ENCODE assay signal across 8 cellular contexts in the genomic region with DNA sequence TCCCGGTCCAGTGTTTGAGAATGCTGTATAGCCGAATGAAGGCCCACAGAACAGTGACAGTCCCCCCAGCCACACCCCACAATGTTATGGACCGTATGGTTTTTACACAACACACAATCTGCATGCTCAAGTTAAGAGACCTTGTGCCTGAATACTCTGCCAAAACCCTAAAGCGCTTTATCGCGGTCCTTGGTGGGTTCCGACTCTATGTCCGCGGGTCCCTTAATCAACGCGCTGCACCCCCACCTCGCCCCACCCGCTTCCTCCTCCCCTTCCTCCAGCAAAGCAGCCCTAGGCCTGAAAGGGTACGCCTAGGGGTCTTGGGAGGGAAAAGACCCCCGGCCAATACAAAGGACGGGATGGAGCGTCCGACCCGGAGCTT. TPM values are rescaled to one million over a fixed set of nuclear protein-coding genes. Genes with fewer than 3 reads are reported as not detected.
DNase-seq lines count a peak whose midpoint lies in the region; ATAC-seq, FAIRE-seq and TF ChIP-seq lines count a peak whose summit lies in the region.

No MANE protein-coding gene starts in this region.

- POLR2A ChIA-PET in Panc1 (lab: Charles Lee), result no interaction called here

- no peak for FAIRE-seq in small intestine (lab: Jason Lieb, UNC)

- H3K4me3 ChIP-seq in Panc1 (ENCODE audit: low read depth in 2 of 2, low read length in 2 of 2) (peak overlapping the region; percentile 64 to 92), iPS-11a (ENCODE audit: low read depth, low read length) (peak overlapping the region; percentile 66), small intestine (ENCODE audit: low read depth in 1 of 2, low read length in 2 of 2) (peak overlapping the region; percentile 84 to 95)

- ATAC-seq in HG02678 (IDR thresholded peaks at IDR 0.05; ENCODE audit: unreplicated experiment) (peak; percentile 7), Panc1 (peak; percentile 56)

- H3K9me3 ChIP-seq in Panc1 (ENCODE audit: control insufficient read depth, insufficient read depth, low read depth, low read length) (no peaks in the 10 kb centered on the region), small intestine (ENCODE audit: control insufficient read depth, low read depth) (no peaks in the 10 kb centered on the region)

- BruUV-seq in Panc1 (replicated peaks; lab: Mats Ljungman, UMichigan), result TSS peak; percentile 62

- H3K27ac ChIP-seq in Panc1 (ENCODE audit: low read length) (peak overlapping the region; percentile 85), small intestine (ENCODE audit: low read depth in 1 of 2, low read length in 1 of 2) (peak overlapping the region; percentile 2 to 99)

- H3K36me3 ChIP-seq in Panc1 (ENCODE audit: control insufficient read depth, insufficient read depth, low read length) (peaks cover 32% of the 10 kb centered on the region), small intestine (ENCODE audit: control insufficient read depth in 2 of 2, insufficient read depth in 2 of 2, low read length in 2 of 2) (peaks cover 3 to 5% of the 10 kb centered on the region in 2 donors)

- intact Hi-C loops in Panc1 (cut with micrococcal nuclease; ENCODE audit: unreplicated experiment), result no loop called here

- in situ Hi-C loops in GM13977 (cut with MboI; ENCODE audit: low pct_unique_long_range_greater_than_20kb, low sequenced_read_pairs, unreplicated experiment), result no loop called here
- in situ Hi-C loops in Panc1 (cut with HindIII; ENCODE audit: low pct_unique_long_range_greater_than_20kb, low sequenced_read_pairs), result no loop called here

- TF ChIP-seq CTCF in GM13977 (IDR thresholded peaks at IDR 0.05; ENCODE audit: extremely low read depth, insufficient read depth, missing control alignments) (no peak), Panc1 (IDR thresholded peaks at IDR 0.05) (no peak)

- H3K27me3 ChIP-seq in Panc1 (ENCODE audit: control insufficient read depth, insufficient read depth, low read length) (no peaks in the 10 kb centered on the region), small intestine (ENCODE audit: control insufficient read depth in 2 of 2, insufficient read depth in 2 of 2, low read length in 2 of 2) (no peaks in the 10 kb centered on the region)

- H3K4me1 ChIP-seq in Panc1 (ENCODE audit: control insufficient read depth, insufficient read depth, low read length), result peaks cover 5% of the 10 kb centered on the region; the same call in 1 of the 2 replicates
- no peaks in the 10 kb centered on the region for H3K4me1 ChIP-seq in small intestine (ENCODE audit: control insufficient read depth in 2 of 2, insufficient read depth in 1 of 2, low read depth in 1 of 2, low read length in 1 of 2)

- DNase-seq in GM13977 (ENCODE audit: low spot score), result peak; percentile 23
- no peak for DNase-seq in Panc1 (ENCODE audit: low read depth, low spot score)
- DNase-seq in amniotic epithelial cell (ENCODE audit: low read depth), result peak; percentile 7
- peak; percentile 38 for DNase-seq in small intestine
- DNase-seq in T1000 (lab: John Stamatoyannopoulos, UW), result no peak
- DNase-seq in NCI-H1436 (lab: John Stamatoyannopoulos, UW), result no peak

- WGBS in small intestine, 3 donors, result 0 to 1% (median 1%) methylated on average over 18 to 19 of the region's 19 CpGs

- CTCF ChIA-PET in Panc1 (lab: Charles Lee), result interaction anchor here (0.7 kb wide), 1 partner anchor 326 kb away, joined by 4 read pairs; no protein-coding TSS in a partner anchor

RNA-seq across cellular contexts. Expression of a gene that starts 0.4 kb away (rescaled TPM):
- 123 TPM for total RNA-seq in Panc1 (2021; ENCODE audit: unreplicated experiment)
- polyA plus RNA-seq in Panc1 (2012; ENCODE audit: insufficient read length), result 72.6 TPM
- 10 to 100 TPM; 66.3 to 97.5 (median 82.1) TPM for polyA plus RNA-seq in small intestine

RNA-seq across cellular contexts. Expression of a gene that starts 21.0 kb away (rescaled TPM):
- total RNA-seq in Panc1 (2021; ENCODE audit: unreplicated experiment), result 198 TPM
- 126 TPM for polyA plus RNA-seq in Panc1 (2012; ENCODE audit: insufficient read length)
- polyA plus RNA-seq in small intestine, result 100 to 1,000 TPM; 149 to 194 (median 161) TPM

Comparison
In these comparisons a context has a peak if more than half of its experiments do, and no peak if none do; other contexts are left out.
1. DNase-seq: peak in GM13977 (single experiment), amniotic epithelial cell (single experiment) and small intestine (single experiment); none in Panc1 (single experiment), T1000 (single experiment) and NCI-H1436 (single experiment).
2. Peak in every context shown above with its lines, with median percentiles within 50 percentile points of each other: H3K4me3 ChIP-seq.